Comparison of ENCODE assay signal across 19 cellular contexts in the genomic region with DNA sequence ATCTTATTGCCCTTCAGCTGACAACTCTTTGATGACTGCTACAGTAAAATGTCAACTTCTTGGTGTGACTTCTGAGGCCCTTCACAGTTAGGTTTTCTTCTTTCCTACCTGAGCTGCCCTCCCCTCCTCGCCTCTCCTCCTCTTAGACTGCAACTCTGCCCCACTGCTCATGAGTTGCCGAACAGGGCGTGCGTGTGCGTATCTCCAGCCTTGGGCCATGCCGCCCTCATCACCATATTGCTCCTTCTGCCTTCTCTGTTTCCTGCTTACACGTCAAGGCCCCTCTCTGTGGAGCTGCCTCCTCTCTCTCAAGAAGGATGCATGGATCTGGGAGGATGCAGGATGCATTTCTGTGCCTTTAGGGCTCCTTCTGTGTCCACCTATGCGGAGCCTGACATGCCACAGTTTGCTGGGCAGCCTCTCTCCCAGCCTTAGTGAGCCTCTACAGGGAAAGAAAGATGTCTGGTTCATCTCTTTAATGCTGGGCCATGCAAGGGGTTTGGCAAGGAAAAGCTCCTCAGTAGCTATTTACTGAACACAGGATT.
DNase-seq lines count a peak whose midpoint lies in the region; ATAC-seq and TF ChIP-seq lines count a peak whose summit lies in the region.
"Had no signal": no experiment of that assay in that cellular context is flagged by ENCODE, and none has a peak within 500 bp of the region (broad histone marks: within the 10 kb centered on the region; RNA-seq: fewer than 3 reads in every experiment).

No MANE protein-coding gene starts in this region.

- no peaks in the 10 kb centered on the region for H3K4me1 Mint-ChIP-seq in type B pancreatic cell (ENCODE audit: unreplicated experiment)

- DNase-seq in GM10248 (ENCODE audit: extremely low spot score) (peak; percentile 4), coronary artery (ENCODE audit: low spot score) (peak; percentile 45), mesenteric fat pad (ENCODE audit: low spot score) (peak; percentile 35), type B pancreatic cell (ENCODE audit: extremely low spot score, unreplicated experiment) (peak; percentile 47), NAMALWA (ENCODE audit: low spot score) (no peak), GM03348 (ENCODE audit: low spot score) (no peak)
- no peak for DNase-seq in activated CD4-positive, alpha-beta T cell treated with anti-CD3 and anti-CD28 coated beads, Interleukin-2, amount 50 U/mL, for 4 hours
- DNase-seq: AML-193, Caco-2, DMS53, GF-D8, GOT3 had no signal

- TF ChIP-seq CTCF in GM10248 (IDR thresholded peaks at IDR 0.05; ENCODE audit: control extremely low read depth, extremely low read depth, low read depth, missing control alignments) (no peak), coronary artery (IDR thresholded peaks at IDR 0.05) (no peak), type B pancreatic cell (conservative IDR thresholded peaks at IDR 0.05) (no peak)

- H3K27ac Mint-ChIP-seq in type B pancreatic cell, result no peak overlapping the region
- H3K27ac Mint-ChIP-seq: CD8-positive, alpha-beta memory T cell had no signal

- no peak overlapping the region for H3K27ac ChIP-seq in coronary artery
- H3K27ac ChIP-seq: A549, BLaER1 had no signal

- H3K9me3 Mint-ChIP-seq in type B pancreatic cell, result no peaks in the 10 kb centered on the region
- H3K9me3 Mint-ChIP-seq: CD8-positive, alpha-beta memory T cell had no signal

- no peak overlapping the region for H3K4me3 Mint-ChIP-seq in type B pancreatic cell
- H3K4me3 Mint-ChIP-seq: CD8-positive, alpha-beta memory T cell had no signal

- H3K27me3 Mint-ChIP-seq in type B pancreatic cell, result peaks cover 34% of the 10 kb centered on the region
- H3K27me3 Mint-ChIP-seq: CD8-positive, alpha-beta memory T cell had no signal

- CTCF ChIA-PET in GM10248 (lab: Yijun Ruan, JAX), result interaction anchor here (0.7 to 0.8 kb wide), 2 partner anchors 9 to 11 kb away, joined by 3 read pairs; no protein-coding TSS in a partner anchor

- POLR2A ChIA-PET in GM10248 (lab: Yijun Ruan, JAX), result no interaction called here

- H3K4me3 ChIP-seq in coronary artery, result no peak overlapping the region
- H3K4me3 ChIP-seq: A549, BLaER1, GM12878, HAP-1 had no signal

- H3K36me3 Mint-ChIP-seq in type B pancreatic cell, result no peaks in the 10 kb centered on the region
- H3K36me3 Mint-ChIP-seq: CD8-positive, alpha-beta memory T cell had no signal

- no peak for ATAC-seq in esophagus mucosa
- ATAC-seq: A549, GM12878, HepG2 had no signal

Comparison
In these comparisons a context has a peak if more than half of its experiments do, and no peak if none do; other contexts are left out.
1. DNase-seq: peak in GM10248 (single experiment), coronary artery (single experiment), mesenteric fat pad (single experiment) and type B pancreatic cell (single experiment); none in NAMALWA (single experiment), GM03348 (single experiment) and activated CD4-positive, alpha-beta T cell treated with anti-CD3 and anti-CD28 coated beads, Interleukin-2, amount 50 U/mL, for 4 hours (0 of 2).